1 cellular context compared by ENCODE assay signal in the genomic region with DNA sequence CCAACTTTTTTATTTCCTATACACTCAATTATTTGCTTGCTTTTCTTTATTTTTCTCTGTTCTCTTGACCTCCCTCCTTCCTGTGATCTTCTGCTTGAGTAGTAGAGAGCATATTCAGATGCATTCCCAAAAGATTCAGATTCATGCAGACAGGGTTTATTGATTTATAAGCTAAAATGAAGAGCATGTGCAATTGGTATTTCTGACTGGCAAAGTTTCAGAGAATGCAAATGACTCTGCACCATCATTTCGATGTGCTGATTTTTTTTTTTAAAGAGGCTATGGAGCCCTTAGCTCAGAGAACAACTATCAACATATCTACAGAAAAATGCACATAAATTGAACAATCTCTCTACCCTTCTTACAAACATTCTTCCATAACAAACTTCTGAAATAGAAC.
TF ChIP-seq lines count a peak whose summit lies in the region.

No MANE protein-coding gene starts in this region.

TF ChIP-seq in GM23338, 12 proteins besides CTCF, POLR2A, EP300 and RAD21 (continued from another document):
- TF ChIP-seq ETS1 (IDR thresholded peaks at IDR 0.05) (no peak), STAT1 (IDR thresholded peaks at IDR 0.05; ENCODE audit: unreplicated experiment) (no peak), ZNF462 (CRISPR knock-in tag; IDR thresholded peaks at IDR 0.05) (no peak), ZNF331 (CRISPR knock-in tag; IDR thresholded peaks at IDR 0.05; ENCODE audit: low read depth) (no peak), POLR2AphosphoS5 (IDR thresholded peaks at IDR 0.05; ENCODE audit: low read depth) (no peak), REST (IDR thresholded peaks at IDR 0.05; ENCODE audit: unreplicated experiment) (no peak), CREB1 (CRISPR knock-in tag; IDR thresholded peaks at IDR 0.05; ENCODE audit: low read depth) (no peak), ZNF114 (CRISPR knock-in tag; IDR thresholded peaks at IDR 0.05) (no peak), EZH2phosphoT487 (IDR thresholded peaks at IDR 0.05; ENCODE audit: unreplicated experiment) (no peak), JUNB (IDR thresholded peaks at IDR 0.05; ENCODE audit: unreplicated experiment) (no peak)
